In genomic region chr21:43930074-43930847, GRCh38 we compare ENCODE assay signal across 1 cellular context.
TF ChIP-seq lines count a peak whose summit lies in the region.

No MANE protein-coding gene starts in this region.

TF ChIP-seq in K562, 482 proteins besides CTCF, POLR2A, EP300 and RAD21:
- TF ChIP-seq POLR2G (IDR thresholded peaks at IDR 0.05; ENCODE audit: low read depth, low read length) (peak; percentile 7; the same call in 1 of the 2 replicates), CSDE1 (IDR thresholded peaks at IDR 0.05) (no peak)
